Comparison of ENCODE assay signal across 30 cellular contexts in genomic region chr7:44512736-44513135, GRCh38. TPM values are rescaled to one million over a fixed set of nuclear protein-coding genes. Genes with fewer than 3 reads are reported as not detected.
DNase-seq lines count a peak whose midpoint lies in the region; ATAC-seq, FAIRE-seq and TF ChIP-seq lines count a peak whose summit lies in the region.
"Had no signal": no experiment of that assay in that cellular context is flagged by ENCODE, and none has a peak within 500 bp of the region (broad histone marks: within the 10 kb centered on the region; RNA-seq: fewer than 3 reads in every experiment).

No MANE protein-coding gene starts in this region.

- no peaks in the 10 kb centered on the region for H4K20me1 ChIP-seq in HepG2 (ENCODE audit: insufficient read depth, low read length)
- H4K20me1 ChIP-seq: BLaER1 treated with 17β-estradiol and CSF1 and Interleukin-3, amounts not matched to agents 10 nM and 100 nM had no signal

- H2AK5ac ChIP-seq in neuronal stem cell (ENCODE audit: low read depth, low read length), result peak overlapping the region; percentile 79

- H3K9me3 ChIP-seq in HepG2 (ENCODE audit: low read length) (no peaks in the 10 kb centered on the region), right lobe of liver (no peaks in the 10 kb centered on the region), neuronal stem cell (replicated peaks in 1 of 2; ENCODE audit: control insufficient read depth in 2 of 2, insufficient read depth in 1 of 2, low read depth in 1 of 2, low read length in 2 of 2) (peaks cover 0 to 7% of the 10 kb centered on the region in 2 donors), upper lobe of right lung (no peaks in the 10 kb centered on the region)
- H3K9me3 ChIP-seq: A549 had no signal

- peaks cover 2% of the 10 kb centered on the region for H3K79me1 ChIP-seq in neuronal stem cell (ENCODE audit: low read depth, low read length)

- ATAC-seq in HepG2 (no peak; the same call in 2 of the 3 replicates), right lobe of liver (no peak), upper lobe of right lung (peak; percentile 14), GM18873 (IDR thresholded peaks at IDR 0.05; ENCODE audit: low FRiP score, unreplicated experiment) (no peak)
- ATAC-seq: CD8-positive, alpha-beta T cell; GM12878 had no signal

- TF ChIP-seq POLR2A in HepG2 (IDR thresholded peaks at IDR 0.05; ENCODE audit: insufficient read depth in 1 of 2, low read depth in 2 of 2, low read length in 2 of 2) (no peak), right lobe of liver (IDR thresholded peaks at IDR 0.05) (no peak)

- H3K4me1 ChIP-seq in HepG2 (ENCODE audit: insufficient read depth, low read length) (peaks cover 11% of the 10 kb centered on the region), right lobe of liver (peaks cover 0 to 5% (median 2%) of the 10 kb centered on the region in 4 donors), neuronal stem cell (ENCODE audit: control insufficient read depth in 2 of 2, insufficient read depth in 1 of 2, low read depth in 1 of 2, low read length in 2 of 2) (no peaks in the 10 kb centered on the region), upper lobe of right lung (no peaks in the 10 kb centered on the region)
- H3K4me1 ChIP-seq: A549, Caco-2 had no signal

- POLR2A ChIA-PET in HepG2 (lab: Yijun Ruan, JAX), result no interaction called here

- H3K36me3 ChIP-seq in HepG2 (replicated peaks in 1 of 2; ENCODE audit: control insufficient read depth in 1 of 2, insufficient read depth in 2 of 2, low read length in 2 of 2) (peaks cover 11 to 33% of the 10 kb centered on the region in 2 experiments; a peak in 4 of 5 replicates), right lobe of liver (peaks cover 0 to 48% (median 10%) of the 10 kb centered on the region in 4 donors), neuronal stem cell (replicated peaks in 1 of 2; ENCODE audit: control insufficient read depth in 2 of 2, insufficient read depth in 2 of 2, low read length in 2 of 2) (no peaks in the 10 kb centered on the region), upper lobe of right lung (no peaks in the 10 kb centered on the region)
- H3K36me3 ChIP-seq: BLaER1 treated with 17β-estradiol and CSF1 and Interleukin-3, amounts not matched to agents 10 nM and 100 nM had no signal

- no peak overlapping the region for H3K23ac ChIP-seq in neuronal stem cell (ENCODE audit: low read depth, low read length, poor library complexity)

- TF ChIP-seq EP300 in HepG2 (IDR thresholded peaks at IDR 0.05; ENCODE audit: low read depth in 2 of 2, low read length in 2 of 2), result no peak
- TF ChIP-seq EP300 in HepG2 (CRISPR knock-in tag; IDR thresholded peaks at IDR 0.05; ENCODE audit: borderline replicate concordance), result no peak

- no peak overlapping the region for H2BK15ac ChIP-seq in neuronal stem cell (ENCODE audit: low read length)

- H3K27ac ChIP-seq in HepG2 (ENCODE audit: extremely low read length, insufficient read depth, low read length) (no peak overlapping the region), right lobe of liver (no peak overlapping the region), neuronal stem cell (replicated peaks; ENCODE audit: low read length) (no peak overlapping the region), upper lobe of right lung (no peak overlapping the region)
- H3K27ac ChIP-seq: 22Rv1; A549; BLaER1 treated with 17β-estradiol and CSF1 and Interleukin-3, amounts not matched to agents 10 nM and 100 nM; C4-2B had no signal

- no peak overlapping the region for H2BK12ac ChIP-seq in neuronal stem cell (ENCODE audit: low read length)

- H3K4ac ChIP-seq in neuronal stem cell (ENCODE audit: low read length), result no peak overlapping the region

- H3K4me2 ChIP-seq in HepG2 (ENCODE audit: low read depth, low read length), result no peak overlapping the region
- no peak overlapping the region for H3K4me2 ChIP-seq in neuronal stem cell (ENCODE audit: insufficient read depth, low read length, poor library complexity, severe bottlenecking)
- H3K4me2 ChIP-seq: A549; BLaER1 treated with 17β-estradiol and CSF1 and Interleukin-3, amounts not matched to agents 10 nM and 100 nM had no signal

- no peak overlapping the region for H3K4me3 ChIP-seq in HepG2 (replicated peaks in 1 of 3; ENCODE audit: insufficient read depth in 1 of 3, low read depth in 2 of 3, low read length in 3 of 3)
- no peak overlapping the region for H3K4me3 ChIP-seq in right lobe of liver
- no peak overlapping the region for H3K4me3 ChIP-seq in neuronal stem cell (ENCODE audit: low read length in 2 of 2)
- H3K4me3 ChIP-seq in upper lobe of right lung, result no peak overlapping the region
- H3K4me3 ChIP-seq: A549; BLaER1 treated with 17β-estradiol and CSF1 and Interleukin-3, amounts not matched to agents 10 nM and 100 nM; GM12878 had no signal

- H3K27me3 ChIP-seq in HepG2 (ENCODE audit: control insufficient read depth in 1 of 2, insufficient read depth in 2 of 2, low read length in 2 of 2) (no peaks in the 10 kb centered on the region), right lobe of liver (no peaks in the 10 kb centered on the region), neuronal stem cell (ENCODE audit: control insufficient read depth in 3 of 3, insufficient read depth in 3 of 3, low read depth in 1 of 3, low read length in 3 of 3) (peaks cover 0 to 8% (median 3%) of the 10 kb centered on the region in 3 experiments), upper lobe of right lung (no peaks in the 10 kb centered on the region)
- H3K27me3 ChIP-seq: BLaER1 treated with 17β-estradiol and CSF1 and Interleukin-3, amounts not matched to agents 10 nM and 100 nM had no signal

- CTCF ChIA-PET in HepG2 (lab: Yijun Ruan, JAX; ENCODE audit: low intra/inter-chr PET ratio, low total read pairs), result no interaction called here

- no peak overlapping the region for H3K14ac ChIP-seq in neuronal stem cell (ENCODE audit: low read length)

- BruUV-seq in HepG2 (replicated peaks; lab: Mats Ljungman, UMichigan), result no TSS peak

- no peak for TF ChIP-seq RAD21 in HepG2 (CRISPR knock-in tag; IDR thresholded peaks at IDR 0.05)

- no peak for FAIRE-seq in HepG2 (lab: Jason Lieb, UNC)
- FAIRE-seq: A549, GM12878, GM12892, GM18507, GM19239 had no signal

- H2AFZ ChIP-seq in HepG2 (ENCODE audit: low read length), result no peak overlapping the region
- no peak overlapping the region for H2AFZ ChIP-seq in neuronal stem cell (ENCODE audit: low read length)

- no peak overlapping the region for H3K18ac ChIP-seq in neuronal stem cell (ENCODE audit: low read length)

- WGBS in HepG2 (ENCODE audit: low lambda C conversion rate), result 93% methylated on average over 7 of the region's 7 CpGs
- WGBS in right lobe of liver (ENCODE audit: insufficient coverage, low coverage, low lambda C conversion rate, missing lambda C conversion rate), result 83% methylated on average over 1 of the region's 7 CpGs
- WGBS in neuronal stem cell (ENCODE audit: extremely low coverage in 2 of 2, insufficient read length in 2 of 2, insufficient replicate concordance in 1 of 2), 2 donors, result no CpG with 5 or more reads among the region's 7 CpGs

- no peak overlapping the region for H4K8ac ChIP-seq in neuronal stem cell (ENCODE audit: low read depth, low read length)

- no peak overlapping the region for H2BK5ac ChIP-seq in neuronal stem cell (ENCODE audit: low read length)

- TF ChIP-seq CTCF in HepG2 (CRISPR knock-in tag; IDR thresholded peaks at IDR 0.05), result no peak
- TF ChIP-seq CTCF in right lobe of liver (IDR thresholded peaks at IDR 0.05), result no peak
- TF ChIP-seq CTCF in upper lobe of right lung (IDR thresholded peaks at IDR 0.05), result no peak

- H3K79me2 ChIP-seq in HepG2 (ENCODE audit: insufficient read depth, low read length), result no peaks in the 10 kb centered on the region

- no peak overlapping the region for H2BK120ac ChIP-seq in neuronal stem cell (ENCODE audit: low read depth, low read length)

- DNase-seq in HepG2 (ENCODE audit: low spot score), result no peak
- DNase-seq in right lobe of liver, result no peak
- DNase-seq in neuronal stem cell (ENCODE audit: low spot score), result no peak
- no peak for DNase-seq in upper lobe of right lung
- no peak for DNase-seq in HuH-7.5 (ENCODE audit: low spot score)
- DNase-seq: AML-193; Caco-2; CD4-positive, alpha-beta T cell; CD8-positive, alpha-beta T cell; DMS 273 treated with DMSO at 0.1 percent for 48 hours; DMS153; DMS53; DMS79; DND-41; EL; GDM1 had no signal

- H3K9ac ChIP-seq in HepG2 (ENCODE audit: insufficient read depth, low read depth, low read length), result no peak overlapping the region
- H3K9ac ChIP-seq in neuronal stem cell (ENCODE audit: low read depth, low read length, poor library complexity), result no peak overlapping the region
- H3K9ac ChIP-seq: BLaER1 treated with 17β-estradiol and CSF1 and Interleukin-3, amounts not matched to agents 10 nM and 100 nM had no signal

- no peak overlapping the region for H4K91ac ChIP-seq in neuronal stem cell (ENCODE audit: low read depth, low read length, poor library complexity)

- in situ Hi-C loops in HepG2 (cut with HindIII; ENCODE audit: extremely low pct_ligation_motif_present, low pct_unique_long_range_greater_than_20kb), result no loop called here

- intact Hi-C loops in HepG2 (cut with micrococcal nuclease; ENCODE audit: unreplicated experiment), result no loop called here
- intact Hi-C loops in right lobe of liver (cut with DNase I), result no loop called here
- intact Hi-C loops in upper lobe of right lung (cut with DNase I), result no loop called here

RNA-seq across cellular contexts. Expression of gene NUDCD3, which starts 22.3 kb away (rescaled TPM):
- total RNA-seq in HepG2 (2016; rRNA removed; fragmentation: Illumina TruSeq; extraction: Trizol) (49.9 and 54.6 TPM in 2 replicates), right lobe of liver (10 to 100 TPM; 24.4 to 47.1 (median 42.5) TPM), upper lobe of right lung (91.0 TPM)
- 13.4 and 14.8 TPM in 2 replicates for total RNA-seq in HepG2 (2016; cell fraction: cytosol; rRNA removed; fragmentation: Illumina TruSeq; extraction: Trizol; ENCODE audit: low read depth)
- total RNA-seq in HepG2 (2016; cell fraction: insoluble cytoplasmic fraction; rRNA removed; fragmentation: Illumina TruSeq; extraction: Trizol), result 43.2 and 52.2 TPM in 2 replicates
- total RNA-seq in HepG2 (2016; cell fraction: membrane; rRNA removed; fragmentation: Illumina TruSeq; extraction: Trizol), result 11.7 and 13.3 TPM in 2 replicates
- 42.0 and 47.5 TPM in 2 replicates for total RNA-seq in HepG2 (2016; cell fraction: nucleus; rRNA removed; fragmentation: Illumina TruSeq; extraction: Trizol)
- polyA plus RNA-seq in HepG2 (2011; rRNA removed), result 20.8 and 25.4 TPM in 2 replicates
- polyA plus RNA-seq in HepG2 (2011; cell fraction: cytosol; rRNA removed), result 21.8 and 27.6 TPM in 2 replicates
- 32.7 and 41.3 TPM in 2 replicates for polyA plus RNA-seq in HepG2 (2011; cell fraction: nucleus; rRNA removed)
- polyA plus RNA-seq in HepG2 (2012), result 27.9 and 29.4 TPM in 2 replicates
- polyA plus RNA-seq in HepG2 (2016; cell fraction: cytosol; fragmentation: Illumina TruSeq; extraction: Trizol; ENCODE audit: low read depth), result 2.5 and 3.1 TPM in 2 replicates
- 30.1 and 34.3 TPM in 2 replicates for polyA plus RNA-seq in HepG2 (2016; cell fraction: insoluble cytoplasmic fraction; fragmentation: Illumina TruSeq; extraction: Trizol; ENCODE audit: low read depth)
- 5.2 and 6.4 TPM in 2 replicates for polyA plus RNA-seq in HepG2 (2016; cell fraction: membrane; fragmentation: Illumina TruSeq; extraction: Trizol; ENCODE audit: low read depth)
- polyA plus RNA-seq in HepG2 (2016; cell fraction: nucleus; fragmentation: Illumina TruSeq; extraction: Trizol; ENCODE audit: insufficient read depth, low read depth), result 35.7 and 42.8 TPM in 2 replicates
- 43.7 and 47.9 TPM in 2 replicates for polyA minus RNA-seq in HepG2 (2011; rRNA and poly(A)+ RNA removed; ENCODE audit: low replicate concordance)
- 19.5 and 27.3 TPM in 2 replicates for polyA minus RNA-seq in HepG2 (2011; cell fraction: cytosol; rRNA and poly(A)+ RNA removed)
- 36.7 and 44.8 TPM in 2 replicates for polyA minus RNA-seq in HepG2 (2011; cell fraction: nucleus; rRNA and poly(A)+ RNA removed)
- 37.7 TPM for polyA plus RNA-seq in neuronal stem cell (2013, experiment 1 of 2)
- 37.7 TPM for polyA plus RNA-seq in neuronal stem cell (2013, experiment 2 of 2)

RNA-seq across cellular contexts. Expression of gene NPC1L1, which starts 28.4 kb away (rescaled TPM):
- total RNA-seq in HepG2 (2016; rRNA removed; fragmentation: Illumina TruSeq; extraction: Trizol) (3.8 and 4.8 TPM in 2 replicates), right lobe of liver (10 to 100 TPM; 17.0 to 49.8 (median 21.1) TPM), upper lobe of right lung (0.17 TPM)
- total RNA-seq in HepG2 (2016; cell fraction: cytosol; rRNA removed; fragmentation: Illumina TruSeq; extraction: Trizol; ENCODE audit: low read depth), result 1.9 and 2.0 TPM in 2 replicates
- total RNA-seq in HepG2 (2016; cell fraction: insoluble cytoplasmic fraction; rRNA removed; fragmentation: Illumina TruSeq; extraction: Trizol), result 2.9 and 4.5 TPM in 2 replicates
- 3.9 and 4.0 TPM in 2 replicates for total RNA-seq in HepG2 (2016; cell fraction: membrane; rRNA removed; fragmentation: Illumina TruSeq; extraction: Trizol)
- total RNA-seq in HepG2 (2016; cell fraction: nucleus; rRNA removed; fragmentation: Illumina TruSeq; extraction: Trizol), result 10.5 and 11.9 TPM in 2 replicates
- polyA plus RNA-seq in HepG2 (2011; rRNA removed), result 14.5 and 26.6 TPM in 2 replicates
- polyA plus RNA-seq in HepG2 (2011; cell fraction: cytosol; rRNA removed), result 10.4 and 11.4 TPM in 2 replicates
- polyA plus RNA-seq in HepG2 (2011; cell fraction: nucleus; rRNA removed), result 72.5 and 82.9 TPM in 2 replicates
- polyA plus RNA-seq in HepG2 (2012), result 14.5 and 17.3 TPM in 2 replicates
- 2.2 and 2.7 TPM in 2 replicates for polyA plus RNA-seq in HepG2 (2016; cell fraction: cytosol; fragmentation: Illumina TruSeq; extraction: Trizol; ENCODE audit: low read depth)
- 4.9 and 6.8 TPM in 2 replicates for polyA plus RNA-seq in HepG2 (2016; cell fraction: insoluble cytoplasmic fraction; fragmentation: Illumina TruSeq; extraction: Trizol; ENCODE audit: low read depth)
- 4.3 TPM in 2 replicates for polyA plus RNA-seq in HepG2 (2016; cell fraction: membrane; fragmentation: Illumina TruSeq; extraction: Trizol; ENCODE audit: low read depth)
- polyA plus RNA-seq in HepG2 (2016; cell fraction: nucleus; fragmentation: Illumina TruSeq; extraction: Trizol; ENCODE audit: insufficient read depth, low read depth), result 43.1 and 46.9 TPM in 2 replicates
- polyA minus RNA-seq in HepG2 (2011; rRNA and poly(A)+ RNA removed; ENCODE audit: low replicate concordance), result 0.19 and 29.3 TPM in 2 replicates
- 9.6 and 11.7 TPM in 2 replicates for polyA minus RNA-seq in HepG2 (2011; cell fraction: cytosol; rRNA and poly(A)+ RNA removed)
- 16.9 and 24.6 TPM in 2 replicates for polyA minus RNA-seq in HepG2 (2011; cell fraction: nucleus; rRNA and poly(A)+ RNA removed)
- 0.14 TPM for polyA plus RNA-seq in neuronal stem cell (2013, experiment 1 of 2)
- polyA plus RNA-seq in neuronal stem cell (2013, experiment 2 of 2), result 0.15 TPM
- total RNA-seq: A172, B cell, Daoy, G401, GM12878 had no signal
- polyA plus RNA-seq: BJ had no signal
